8 cellular contexts compared by ENCODE assay signal in the genomic region with DNA sequence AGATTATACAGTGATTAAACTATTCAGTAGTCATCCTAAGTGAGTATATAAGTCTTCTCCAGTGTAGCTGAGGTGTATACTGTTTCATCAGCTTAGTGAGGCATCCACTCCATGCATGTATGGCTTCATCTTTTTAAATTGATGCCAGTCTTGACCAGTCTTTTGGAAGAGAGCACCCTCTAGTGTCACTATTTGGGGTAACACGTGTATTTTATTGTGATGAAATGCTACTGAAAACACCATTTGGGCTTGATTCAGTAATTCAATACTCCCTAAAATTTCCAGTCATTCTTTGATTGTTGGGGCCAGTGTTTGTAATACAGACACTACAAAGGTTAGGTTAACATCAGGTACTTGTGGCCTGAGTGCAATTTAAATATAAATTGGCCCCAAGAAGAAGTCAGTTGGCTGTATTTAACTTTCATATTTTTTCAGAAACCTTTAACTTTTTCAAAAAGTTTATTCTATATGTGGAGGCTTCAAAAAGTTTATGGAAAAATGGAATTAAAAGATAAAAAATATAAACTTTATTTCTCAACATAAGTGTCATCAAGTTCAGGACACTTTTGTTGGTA. TPM values are rescaled to one million over a fixed set of nuclear protein-coding genes. Genes with fewer than 3 reads are reported as not detected.
DNase-seq lines count a peak whose midpoint lies in the region; ATAC-seq lines count a peak whose summit lies in the region.

No MANE protein-coding gene starts in this region.

- no peak overlapping the region for H2BK120ac ChIP-seq in mesenchymal stem cell (ENCODE audit: low read depth, low read length)

- no peak overlapping the region for H2AK5ac ChIP-seq in mesenchymal stem cell (ENCODE audit: low read length, severe bottlenecking)

- H3K79me1 ChIP-seq in mesenchymal stem cell (replicated peaks; ENCODE audit: low read length, poor library complexity, severe bottlenecking), result peaks cover 13% of the 10 kb centered on the region

- no peak overlapping the region for H3K14ac ChIP-seq in mesenchymal stem cell (ENCODE audit: low read length in 2 of 2)

- no peak overlapping the region for H3K4me3 ChIP-seq in mesenchymal stem cell (ENCODE audit: insufficient read depth in 1 of 2, low read depth in 1 of 2, low read length in 2 of 2)

- no peak overlapping the region for H2AFZ ChIP-seq in mesenchymal stem cell (ENCODE audit: low read depth, low read length)

- no peak overlapping the region for H2BK5ac ChIP-seq in mesenchymal stem cell (ENCODE audit: low read depth, low read length, poor library complexity, severe bottlenecking)

- H4K8ac ChIP-seq in mesenchymal stem cell (ENCODE audit: low read length), result no peak overlapping the region

- H4K91ac ChIP-seq in mesenchymal stem cell (ENCODE audit: low read length), result no peak overlapping the region

- H3K4ac ChIP-seq in mesenchymal stem cell (ENCODE audit: low read depth in 1 of 2, low read length in 2 of 2), result no peak overlapping the region

- no peaks in the 10 kb centered on the region for H3K4me1 ChIP-seq in mesenchymal stem cell (ENCODE audit: control insufficient read depth, insufficient read depth, low read depth, low read length)

- H3K4me2 ChIP-seq in mesenchymal stem cell (ENCODE audit: low read length, poor library complexity, severe bottlenecking), result no peak overlapping the region

- no peak overlapping the region for H3K27ac ChIP-seq in mesenchymal stem cell (ENCODE audit: low read length, poor library complexity, severe bottlenecking)

- no peaks in the 10 kb centered on the region for H3K27me3 ChIP-seq in mesenchymal stem cell (ENCODE audit: control insufficient read depth in 1 of 2, insufficient read depth in 1 of 2, low read length in 2 of 2)

- H3K9ac ChIP-seq in mesenchymal stem cell (ENCODE audit: low read length), result no peak overlapping the region

- H2BK15ac ChIP-seq in mesenchymal stem cell (ENCODE audit: low read depth, poor library complexity, severe bottlenecking), result no peak overlapping the region

- DNase-seq in GM03348 (ENCODE audit: low spot score) (peak; percentile 56), NCI-H510A (lab: John Stamatoyannopoulos, UW) (peak; percentile 28), cerebellar cortex (ENCODE audit: low spot score) (peak; percentile 41), mesenchymal stem cell (peak; percentile 70)

- H3K36me3 ChIP-seq in mesenchymal stem cell (ENCODE audit: control insufficient read depth in 1 of 2, insufficient read depth in 2 of 2, low read depth in 1 of 2, low read length in 2 of 2), result no peaks in the 10 kb centered on the region

- H3K18ac ChIP-seq in mesenchymal stem cell (ENCODE audit: low read depth in 1 of 2, low read length in 2 of 2), result no peak overlapping the region

- H3K9me3 ChIP-seq in mesenchymal stem cell (ENCODE audit: control insufficient read depth, low read length), result no peaks in the 10 kb centered on the region

- H3K23ac ChIP-seq in mesenchymal stem cell (ENCODE audit: low read length in 2 of 2), result no peak overlapping the region

- no CpG with 5 or more reads among the region's 1 CpG for WGBS in mesenchymal stem cell

- no peak overlapping the region for H2BK12ac ChIP-seq in mesenchymal stem cell (ENCODE audit: low read length in 2 of 2)

- ATAC-seq in HG03159 (IDR thresholded peaks at IDR 0.05; ENCODE audit: unreplicated experiment) (peak; percentile 69), GM21576 (IDR thresholded peaks at IDR 0.05; ENCODE audit: unreplicated experiment) (no peak), HG02798 (IDR thresholded peaks at IDR 0.05; ENCODE audit: poor library complexity, unreplicated experiment) (no peak), HG03045 (IDR thresholded peaks at IDR 0.05; ENCODE audit: unreplicated experiment) (no peak)

RNA-seq across cellular contexts. Expression of gene MIPOL1, which starts 35.3 kb away (rescaled TPM):
- 11.6 TPM for polyA plus RNA-seq in mesenchymal stem cell (2013, experiment 1 of 2)
- polyA plus RNA-seq in mesenchymal stem cell (2013, experiment 2 of 2), result 11.1 TPM
